ENCODE assay signal across 12 cellular contexts in genomic region chr20:63688234-63689045, GRCh38. TPM values are rescaled to one million over a fixed set of nuclear protein-coding genes. Genes with fewer than 3 reads are reported as not detected.
DNase-seq lines count a peak whose midpoint lies in the region; TF ChIP-seq lines count a peak whose summit lies in the region.
"Had no signal": no experiment of that assay in that cellular context is flagged by ENCODE, and none has a peak within 500 bp of the region (broad histone marks: within the 10 kb centered on the region; RNA-seq: fewer than 3 reads in every experiment).

No MANE protein-coding gene starts in this region.

- POLR2A ChIA-PET in PC-9 (lab: Charles Lee; ENCODE audit: unreplicated experiment), result no interaction called here
- POLR2A ChIA-PET in GM10248 (lab: Yijun Ruan, JAX), result no interaction called here

- DNase-seq in GM23248 (no peak), colonic mucosa (no peak), ovary (peak in 3 of 5 donors; percentile 41 to 56 (median 49)), NCI-H524 (lab: John Stamatoyannopoulos, UW) (no peak), PC-9 (no peak), GM10248 (ENCODE audit: extremely low spot score) (no peak)
- DNase-seq: activated CD4-positive, CD25-positive, alpha-beta regulatory T cell treated with anti-CD3 and anti-CD28 coated beads, Interleukin-2, amount 50 U/mL, for 72 hours; brain microvascular endothelial cell; H7; KBM-7; NCI-H187 had no signal

- intact Hi-C loops in colonic mucosa (cut with DNase I), result no loop called here
- intact Hi-C loops in ovary (cut with DNase I), result no loop called here
- intact Hi-C loops in PC-9 (cut with micrococcal nuclease; ENCODE audit: unreplicated experiment), result loop anchor here (10.0 kb wide), 1 partner anchor 104 kb away; no protein-coding TSS in a partner anchor

- H3K9me2 ChIP-seq in GM23248 (ENCODE audit: insufficient read depth), result no peaks in the 10 kb centered on the region
- no peaks in the 10 kb centered on the region for H3K9me2 ChIP-seq in PC-9 (ENCODE audit: insufficient read depth)

- H3K9me3 ChIP-seq in GM23248 (ENCODE audit: low read depth) (no peaks in the 10 kb centered on the region), colonic mucosa (no peaks in the 10 kb centered on the region), ovary (no peaks in the 10 kb centered on the region), PC-9 (ENCODE audit: insufficient read depth, low read depth) (no peaks in the 10 kb centered on the region)

- H3K4me1 ChIP-seq in GM23248 (ENCODE audit: insufficient read depth), result peaks cover 21% of the 10 kb centered on the region
- H3K4me1 ChIP-seq in colonic mucosa, result peaks cover 33% of the 10 kb centered on the region
- peaks cover 10% of the 10 kb centered on the region for H3K4me1 ChIP-seq in ovary (ENCODE audit: insufficient read depth)
- peaks cover 56% of the 10 kb centered on the region for H3K4me1 ChIP-seq in PC-9 (replicated peaks; ENCODE audit: insufficient read depth)

- no peaks in the 10 kb centered on the region for H4K20me1 ChIP-seq in GM23248 (ENCODE audit: insufficient read depth)
- no peaks in the 10 kb centered on the region for H4K20me1 ChIP-seq in PC-9 (ENCODE audit: insufficient read depth)

- H3K4me3 ChIP-seq in GM23248, result no peak overlapping the region
- H3K4me3 ChIP-seq in colonic mucosa, result no peak overlapping the region
- no peak overlapping the region for H3K4me3 ChIP-seq in ovary
- no peak overlapping the region for H3K4me3 ChIP-seq in PC-9

- no peak overlapping the region for H2AFZ ChIP-seq in GM23248
- H2AFZ ChIP-seq in PC-9, result no peak overlapping the region

- no peak for TF ChIP-seq POLR2A in ovary (IDR thresholded peaks at IDR 0.05)

- in situ Hi-C loops in GM23248 (cut with MboI), result no loop called here

- H3K36me3 ChIP-seq in GM23248 (ENCODE audit: low read depth) (no peaks in the 10 kb centered on the region), colonic mucosa (no peaks in the 10 kb centered on the region), ovary (no peaks in the 10 kb centered on the region), PC-9 (ENCODE audit: low read depth) (0 out of 2 replicates have a peak, but pooled peaks cover 3% of the 10 kb centered on the region)
- H3K36me3 ChIP-seq: brain microvascular endothelial cell had no signal

- no peak overlapping the region for H3K4me2 ChIP-seq in GM23248 (ENCODE audit: unreplicated experiment)
- H3K4me2 ChIP-seq in PC-9, result no peak overlapping the region

- peaks cover 23% of the 10 kb centered on the region for H3F3A ChIP-seq in GM23248 (ENCODE audit: insufficient read depth)
- peaks cover 47% of the 10 kb centered on the region for H3F3A ChIP-seq in PC-9 (ENCODE audit: insufficient read depth, low read depth)

- H3K27me3 ChIP-seq in GM23248 (replicated peaks; ENCODE audit: insufficient read depth), result no peaks in the 10 kb centered on the region
- H3K27me3 ChIP-seq in colonic mucosa, result no peaks in the 10 kb centered on the region
- H3K27me3 ChIP-seq in ovary, result no peaks in the 10 kb centered on the region
- no peaks in the 10 kb centered on the region for H3K27me3 ChIP-seq in PC-9 (ENCODE audit: insufficient read depth, low read depth)
- H3K27me3 ChIP-seq: brain microvascular endothelial cell had no signal

- TF ChIP-seq EP300 in ovary (IDR thresholded peaks at IDR 0.05), result no peak

- no peaks in the 10 kb centered on the region for H3K79me2 ChIP-seq in GM23248 (ENCODE audit: insufficient read depth)
- H3K79me2 ChIP-seq in PC-9 (ENCODE audit: low read depth), result peaks cover 7% of the 10 kb centered on the region; the same call in 1 of the 2 replicates

- H3K27ac ChIP-seq in GM23248 (peak overlapping the region; percentile 92), colonic mucosa (peak overlapping the region; percentile 82), ovary (no peak overlapping the region), PC-9 (no peak overlapping the region)

- peak overlapping the region; percentile 77; the same call in 1 of the 2 replicates for H3K9ac ChIP-seq in GM23248
- peak overlapping the region in 1 of 2 donors; percentile 41 for H3K9ac ChIP-seq in colonic mucosa (ENCODE audit: low read depth in 2 of 2, low read length in 2 of 2)

- BruUV-seq in PC-9 (replicated peaks; lab: Mats Ljungman, UMichigan), result no TSS peak

- CTCF ChIA-PET in PC-9 (lab: Charles Lee), result no interaction called here
- CTCF ChIA-PET in GM10248 (lab: Yijun Ruan, JAX), result no interaction called here

- 91 to 96% methylated on average over 25 to 31 of the region's 31 CpGs for WGBS in GM23248 (ENCODE audit: low coverage in 1 of 2, low lambda C conversion rate in 2 of 2, missing lambda C conversion rate in 2 of 2), 2 experiments
- WGBS in ovary, 3 donors, result 46 to 56% (median 55%) methylated on average over 31 of the region's 31 CpGs

- TF ChIP-seq CTCF in colonic mucosa (IDR thresholded peaks at IDR 0.05), result no peak
- no peak for TF ChIP-seq CTCF in ovary (IDR thresholded peaks at IDR 0.05)
- no peak for TF ChIP-seq CTCF in PC-9 (conservative IDR thresholded peaks at IDR 0.05)
- no peak for TF ChIP-seq CTCF in GM10248 (IDR thresholded peaks at IDR 0.05; ENCODE audit: control extremely low read depth, extremely low read depth, low read depth, missing control alignments)

RNA-seq across cellular contexts. Expression of gene TNFRSF6B, which starts 8.0 kb away (rescaled TPM):
- total RNA-seq in GM23248 (2014; rRNA removed; shearing (Covaris generic)), result 36.9 and 39.9 TPM in 2 replicates
- 17.4 and 17.5 TPM in 2 replicates for polyA plus RNA-seq in GM23248 (2016; fragmentation: Nextera tagmentation; extraction: Ambion mirVana)
- total RNA-seq in colonic mucosa, result 1 to 10 TPM in 1 of 2 donors, not detected in 1; 7.5 TPM
- total RNA-seq in ovary, result 1 to 10 TPM; 2.0 to 6.4 (median 4.1) TPM
- 1 to 10 TPM in 1 of 2 donors, not detected in 1; 7.0 TPM for polyA plus RNA-seq in ovary
- total RNA-seq in PC-9 (2021), result not detected in 2 replicates
- total RNA-seq: activated T-helper 1 cell treated with anti-CD3 and anti-CD28 coated beads, Interleukin-12 subunit alpha, Interleukin-12 subunit beta, Interleukin-2, Interleukin-4 antibody, amounts not matched to agents 30 ng/mL and 10 ng/mL and 1 ng/mL, durations not matched to agents 14 hours and 24 hours and 36 hours; H7 had no signal

RNA-seq across cellular contexts. Expression of gene ARFRP1, which starts 19.3 kb away (rescaled TPM):
- total RNA-seq in GM23248 (2014; rRNA removed; shearing (Covaris generic)), result 61.4 and 65.9 TPM in 2 replicates
- polyA plus RNA-seq in GM23248 (2016; fragmentation: Nextera tagmentation; extraction: Ambion mirVana), result 57.6 and 60.8 TPM in 2 replicates
- total RNA-seq in colonic mucosa, result 10 to 100 TPM; 35.3 to 76.9 TPM
- total RNA-seq in ovary, result 10 to 100 TPM; 25.6 to 59.5 (median 47.4) TPM
- polyA plus RNA-seq in ovary, result 10 to 100 TPM; 15.3 to 38.5 TPM
- 59.1 and 71.1 TPM in 2 replicates for total RNA-seq in PC-9 (2021)

RNA-seq across cellular contexts. Expression of gene ZGPAT, which starts 19.4 kb away (rescaled TPM):
- total RNA-seq in GM23248 (2014; rRNA removed; shearing (Covaris generic)), result 26.2 and 28.5 TPM in 2 replicates
- polyA plus RNA-seq in GM23248 (2016; fragmentation: Nextera tagmentation; extraction: Ambion mirVana) (19.9 and 22.7 TPM in 2 replicates), ovary (10 to 100 TPM in 1 of 2 donors, 1 to 10 TPM in 1; 1.7 to 26.4 TPM)
- total RNA-seq in colonic mucosa (10 to 100 TPM; 27.2 to 41.4 TPM), ovary (10 to 100 TPM; 14.0 to 25.6 (median 18.9) TPM), PC-9 (2021) (27.2 and 31.4 TPM in 2 replicates)

RNA-seq across cellular contexts. Expression of gene RTEL1, which starts 30.3 kb away (rescaled TPM):
- 15.6 and 30.7 TPM in 2 replicates for total RNA-seq in GM23248 (2014; rRNA removed; shearing (Covaris generic))
- polyA plus RNA-seq in GM23248 (2016; fragmentation: Nextera tagmentation; extraction: Ambion mirVana), result 8.5 and 8.6 TPM in 2 replicates
- 10 to 100 TPM; 25.7 to 34.9 TPM for total RNA-seq in colonic mucosa
- total RNA-seq in ovary, result 10 to 100 TPM; 17.0 to 44.2 (median 24.1) TPM
- 10 to 100 TPM in 1 of 2 donors, 1 to 10 TPM in 1; 6.2 to 11.9 TPM for polyA plus RNA-seq in ovary
- total RNA-seq in PC-9 (2021), result 36.0 and 37.4 TPM in 2 replicates

RNA-seq across cellular contexts. Expression of gene STMN3, which starts 35.2 kb away (rescaled TPM):
- total RNA-seq in GM23248 (2014; rRNA removed; shearing (Covaris generic)), result 26.8 and 37.6 TPM in 2 replicates
- polyA plus RNA-seq in GM23248 (2016; fragmentation: Nextera tagmentation; extraction: Ambion mirVana) (18.5 and 18.6 TPM in 2 replicates), ovary (10 to 100 TPM in 1 of 2 donors, 1 to 10 TPM in 1; 7.4 to 62.1 TPM)
- total RNA-seq in colonic mucosa (1 to 10 TPM; 2.5 to 5.3 TPM), ovary (10 to 100 TPM; 17.3 to 91.1 (median 58.7) TPM), PC-9 (2021) (24.3 and 24.4 TPM in 2 replicates)

Comparison
In these comparisons a context has a peak if more than half of its experiments do, and no peak if none do; other contexts are left out.
1. DNase-seq: peak in ovary (3 of 5); none in GM23248 (single experiment), colonic mucosa (single experiment), NCI-H524 (0 of 2), PC-9 (0 of 2) and GM10248 (single experiment).
2. H3K27ac ChIP-seq: peak in GM23248 (single experiment) and colonic mucosa (single experiment); none in ovary (0 of 2) and PC-9 (single experiment).